In the genomic region with DNA sequence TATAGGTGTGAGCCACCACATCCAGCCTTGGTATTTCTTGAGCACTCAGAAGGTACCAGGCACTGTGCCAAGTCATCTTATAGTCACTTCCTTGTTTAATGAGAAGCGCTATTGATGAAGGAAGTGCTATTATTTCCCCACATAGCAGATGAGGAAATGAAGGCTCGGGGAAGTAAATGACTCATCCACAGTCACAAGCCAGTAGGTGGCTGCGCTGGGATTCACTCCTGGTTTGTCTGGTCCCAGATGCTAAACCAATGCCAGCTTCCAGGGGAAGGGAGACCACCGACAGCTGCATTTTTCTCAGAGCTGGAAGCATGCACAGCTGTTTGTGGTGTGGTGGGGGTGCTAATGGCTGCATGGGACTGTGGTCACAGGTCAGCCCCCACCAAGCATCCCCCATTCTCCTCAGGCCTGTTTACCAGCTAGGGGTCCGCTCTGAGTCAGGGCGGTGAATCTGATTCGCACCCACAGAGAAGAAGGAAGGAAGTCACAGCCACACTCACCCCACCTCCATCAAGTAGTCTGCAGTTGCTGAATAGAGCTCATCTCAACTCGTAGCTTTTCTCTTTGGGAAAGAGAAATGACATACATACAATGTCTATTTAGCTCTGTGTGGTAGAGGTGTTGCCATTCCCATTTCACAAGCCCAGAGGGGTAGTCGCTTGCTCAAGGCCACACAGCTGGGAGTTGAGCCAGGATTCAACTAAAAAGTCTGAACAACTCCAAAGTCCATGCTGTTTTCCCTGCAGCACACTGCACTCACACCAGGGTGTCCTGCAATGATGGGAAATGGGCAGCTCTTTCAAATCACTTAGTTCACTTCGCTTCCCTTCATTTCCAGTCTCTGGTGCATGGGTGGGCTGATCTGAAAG, we compare ENCODE assay signal across 8 cellular contexts. TPM values are rescaled to one million over a fixed set of nuclear protein-coding genes. Genes with fewer than 3 reads are reported as not detected.
DNase-seq lines count a peak whose midpoint lies in the region; ATAC-seq, FAIRE-seq and TF ChIP-seq lines count a peak whose summit lies in the region.

No MANE protein-coding gene starts in this region.

- peak overlapping the region; percentile 53 to 59 for H3K4me3 Mint-ChIP-seq in activated T-cell treated with anti-CD3 and anti-CD28 coated beads, Interleukin-2, amount 50 U/mL, for 72 hours

- TF ChIP-seq POLR2A in GM12891 (IDR thresholded peaks at IDR 0.05; ENCODE audit: low read depth, low read length), result no peak

- no peaks in the 10 kb centered on the region for H3K36me3 ChIP-seq in left ventricle myocardium inferior

- H3K36me3 Mint-ChIP-seq in activated T-cell treated with anti-CD3 and anti-CD28 coated beads, Interleukin-2, amount 50 U/mL, for 72 hours (ENCODE audit: insufficient read depth in 2 of 2), result peaks cover 0 to 2% of the 10 kb centered on the region in 2 donors

- no peak for TF ChIP-seq CTCF in left ventricle myocardium inferior (IDR thresholded peaks at IDR 0.05; ENCODE audit: borderline replicate concordance)

- intact Hi-C loops in left ventricle myocardium inferior (cut with micrococcal nuclease), result no loop called here

- no peak overlapping the region for H3K4me3 ChIP-seq in left ventricle myocardium inferior

- peak overlapping the region; percentile 3 for H3K27ac Mint-ChIP-seq in activated T-cell treated with anti-CD3 and anti-CD28 coated beads, Interleukin-2, amount 50 U/mL, for 72 hours

- H3K9me3 Mint-ChIP-seq in activated T-cell treated with anti-CD3 and anti-CD28 coated beads, Interleukin-2, amount 50 U/mL, for 72 hours, result no peaks in the 10 kb centered on the region

- no peaks in the 10 kb centered on the region for H3K9me3 ChIP-seq in left ventricle myocardium inferior (replicated peaks)

- peak overlapping the region; percentile 76 for H3K27ac ChIP-seq in left ventricle myocardium inferior (replicated peaks)

- peaks cover 52% of the 10 kb centered on the region for H3K27me3 Mint-ChIP-seq in activated T-cell treated with anti-CD3 and anti-CD28 coated beads, Interleukin-2, amount 50 U/mL, for 72 hours (ENCODE audit: low read depth)

- H3K4me1 Mint-ChIP-seq in activated T-cell treated with anti-CD3 and anti-CD28 coated beads, Interleukin-2, amount 50 U/mL, for 72 hours (ENCODE audit: low read depth), result peaks cover 80% of the 10 kb centered on the region

- peaks cover 18% of the 10 kb centered on the region for H3K27me3 ChIP-seq in left ventricle myocardium inferior (ENCODE audit: low read depth)

- DNase-seq in GM12891 (ENCODE audit: insufficient read length, low spot score) (no peak), OCI-M1 (lab: John Stamatoyannopoulos, UW) (peak; percentile 30), left ventricle myocardium inferior (no peak), GM19240 (ENCODE audit: insufficient read length, low spot score) (no peak), NCI-H1092 treated with DMSO at 0.1 percent for 48 hours (lab: John Stamatoyannopoulos, UW) (no peak)
- peak; percentile 72 to 78 for DNase-seq in activated T-cell treated with anti-CD3 and anti-CD28 coated beads, Interleukin-2, amount 50 U/mL, for 72 hours
- DNase-seq in stimulated activated CD4-positive, alpha-beta T cell treated with anti-CD3 and anti-CD28 coated beads, TNF-alpha, amount 100 ng/mL, for 24 hours (ENCODE audit: low read depth in 3 of 3), result peak; percentile 27 to 44 (median 40)

- FAIRE-seq in GM12891 (lab: Jason Lieb, UNC), result peak; percentile 61

- ATAC-seq in activated T-cell treated with anti-CD3 and anti-CD28 coated beads, Interleukin-2, amount 50 U/mL, for 72 hours (replicated peaks in 1 of 2), result peak; percentile 79
- ATAC-seq in HG02884 (IDR thresholded peaks at IDR 0.05; ENCODE audit: unreplicated experiment), result no peak

- H3K4me1 ChIP-seq in left ventricle myocardium inferior, result peaks cover 54% of the 10 kb centered on the region

TF ChIP-seq in GM12891, 5 proteins besides CTCF, POLR2A, EP300 and RAD21:
- no peak for TF ChIP-seq POLR2AphosphoS5 (IDR thresholded peaks at IDR 0.05; ENCODE audit: low read depth, low read length)
- TF ChIP-seq SPI1 (IDR thresholded peaks at IDR 0.05; ENCODE audit: low read depth, low read length), result peak; percentile 49
TF ChIP-seq in GM12891: peak in this region for 1.

RNA-seq across cellular contexts. Expression of gene LTBP2, which starts 6.3 kb away (rescaled TPM):
- polyA plus RNA-seq in GM12891 (2012; ENCODE audit: low read depth, missing spikeins), result 0.08 TPM
- total RNA-seq in activated T-cell treated with anti-CD3 and anti-CD28 coated beads, Interleukin-2, amount 50 U/mL, for 72 hours, result under 1 TPM; 0.25 to 0.84 TPM
- 26.5 TPM for total RNA-seq in left ventricle myocardium inferior

Comparison
In these comparisons a context has a peak if more than half of its experiments do, and no peak if none do; other contexts are left out.
1. DNase-seq: peak in OCI-M1 (single experiment), activated T-cell treated with anti-CD3 and anti-CD28 coated beads, Interleukin-2, amount 50 U/mL, for 72 hours (2 of 2) and stimulated activated CD4-positive, alpha-beta T cell treated with anti-CD3 and anti-CD28 coated beads, TNF-alpha, amount 100 ng/mL, for 24 hours (3 of 3); none in GM12891 (single experiment), left ventricle myocardium inferior (single experiment), GM19240 (single experiment) and NCI-H1092 treated with DMSO at 0.1 percent for 48 hours (single experiment).
2. RNA of gene LTBP2, which starts 6.3 kb away (total RNA-seq): 26.5 TPM in left ventricle myocardium inferior (single experiment); 0.25 to 0.84 TPM in activated T-cell treated with anti-CD3 and anti-CD28 coated beads, Interleukin-2, amount 50 U/mL, for 72 hours; every median in the first group is over 10 times any median in the second.